ENCODE assay signal across 2 cellular contexts in genomic region chr17:44345497-44346026, GRCh38.
A peak's percentile ranks its signal among the peaks of the same experiment; 100 is the strongest.
TF ChIP-seq lines count a peak whose summit lies in the region.

No MANE protein-coding gene starts in this region.

TF ChIP-seq in A549, 52 proteins besides CTCF, POLR2A, EP300 and RAD21:
- TF ChIP-seq ESRRA (IDR thresholded peaks at IDR 0.05; ENCODE audit: borderline replicate concordance, low read length) (no peak), SMC3 (IDR thresholded peaks at IDR 0.05) (peak; percentile 48)

TF ChIP-seq in IMR-90, 13 proteins besides CTCF, POLR2A, EP300 and RAD21:
- TF ChIP-seq SMC3 (IDR thresholded peaks at IDR 0.05; ENCODE audit: low read depth, low read length), result peak; percentile 45
- no peak for TF ChIP-seq FOS (IDR thresholded peaks at IDR 0.05; ENCODE audit: low read depth, low read length)
- TF ChIP-seq MAZ (IDR thresholded peaks at IDR 0.05; ENCODE audit: borderline replicate concordance, low read depth, low read length), result peak; percentile 23; the same call in 1 of the 2 replicates
